ENCODE assay signal across 23 cellular contexts in genomic region chr1:927741-928140, GRCh38. TPM values are rescaled to one million over a fixed set of nuclear protein-coding genes. Genes with fewer than 3 reads are reported as not detected.
"Had no signal": no experiment of that assay in that cellular context is flagged by ENCODE, and none has a peak within 500 bp of the region (broad histone marks: within the 10 kb centered on the region; RNA-seq: fewer than 3 reads in every experiment).

No MANE protein-coding gene starts in this region.

- H3K27ac ChIP-seq: RWPE1 had no signal

- H3K4me3 ChIP-seq: MG63 had no signal

- H3K27me3 ChIP-seq: MG63 had no signal

- H3K4me2 ChIP-seq: SK-N-SH had no signal

- DNase-seq: Karpas-422, KG1, MG63, NCI-H1092, NCI-H1105 treated with DMSO at 0.1 percent for 48 hours, NCI-H1436, NCI-H187, NCI-H2029, NCI-H2081 treated with DMSO at 0.1 percent for 48 hours, NCI-H2227 treated with DMSO at 0.1 percent for 48 hours, NCI-H524, NCI-H526 treated with DMSO at 0.1 percent for 48 hours, NCI-H748 treated with DMSO at 0.1 percent for 48 hours, PC-3, SHP77, SK-N-SH, T-helper 1 cell had no signal

- H3K9ac ChIP-seq: SK-N-SH had no signal

- H3K9me3 ChIP-seq: MG63, SK-N-SH had no signal

- ATAC-seq: Panc1, PC-3 had no signal

RNA-seq across cellular contexts. Expression of gene SAMD11, which starts 4.0 kb away (rescaled TPM):
- total RNA-seq: HT-29, SK-MEL-5 had no signal

RNA-seq across cellular contexts. Expression of gene PLEKHN1, which starts 38.5 kb away (rescaled TPM):
- total RNA-seq: OCI-LY7 had no signal
- polyA plus RNA-seq: SK-N-SH had no signal

RNA-seq across cellular contexts. Expression of gene PERM1, which starts 54.2 kb away (rescaled TPM):
- total RNA-seq: NCI-H460, OCI-LY7 had no signal
